Comparison of ENCODE assay signal across 37 cellular contexts in the genomic region with DNA sequence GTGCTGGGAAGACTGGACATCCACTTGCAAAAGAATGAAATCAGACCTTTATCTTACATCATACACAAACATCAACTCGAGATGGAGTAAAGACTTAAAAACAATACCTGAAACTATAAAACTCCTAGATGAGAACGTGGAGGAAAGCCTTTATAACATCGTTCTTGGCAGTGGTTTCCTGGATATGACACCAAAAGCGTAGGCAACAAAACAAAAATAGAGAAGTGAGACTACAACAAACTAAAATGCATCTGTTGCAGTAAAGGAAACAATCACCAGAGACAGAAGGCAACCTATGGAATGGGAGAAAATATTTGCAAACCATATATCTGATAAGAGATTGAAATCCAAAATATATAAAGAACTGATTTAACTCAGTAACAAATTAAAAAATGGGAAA. TPM values are rescaled to one million over a fixed set of nuclear protein-coding genes. Genes with fewer than 3 reads are reported as not detected.
"Had no signal": no experiment of that assay in that cellular context is flagged by ENCODE, and none has a peak within 500 bp of the region (broad histone marks: within the 10 kb centered on the region; RNA-seq: fewer than 3 reads in every experiment).

No MANE protein-coding gene starts in this region.

- DNase-seq: activated CD4-positive, alpha-beta memory T cell treated with anti-CD3 and anti-CD28 coated beads for 36 hours; activated CD4-positive, alpha-beta T cell treated with anti-CD3 and anti-CD28 coated beads for 36 hours; activated CD4-positive, alpha-beta T cell treated with anti-CD3 and anti-CD28 coated beads, Interleukin-2, amount 10 ng/mL, durations not matched to agents 24 days and 14 days; activated CD4-positive, CD25-positive, alpha-beta regulatory T cell; activated CD4-positive, CD25-positive, alpha-beta regulatory T cell treated with anti-CD3 and anti-CD28 coated beads, Interleukin-2, amount 50 U/mL, for 72 hours; activated CD8-positive, alpha-beta memory T cell treated with anti-CD3 and anti-CD28 coated beads, Interleukin-2, amount 10 ng/mL, durations not matched to agents 7 days and 5 days; activated CD8-positive, alpha-beta memory T cell treated with anti-CD3 and anti-CD28 coated beads, Interleukin-2, amount 50 U/mL, for 4 hours; activated CD8-positive, alpha-beta T cell treated with anti-CD3 and anti-CD28 coated beads, Interleukin-2, amount 10 ng/mL, durations not matched to agents 7 days and 5 days; activated effector memory CD4-positive, alpha-beta T cell treated with anti-CD3 and anti-CD28 coated beads, Interleukin-2, amount 50 U/mL, for 16 hours; activated naive CD4-positive, alpha-beta T cell treated with anti-CD3 and anti-CD28 coated beads for 36 hours; activated naive CD8-positive, alpha-beta T cell treated with anti-CD3 and anti-CD28 coated beads for 36 hours; activated naive CD8-positive, alpha-beta T cell treated with anti-CD3 and anti-CD28 coated beads, Interleukin-2, amount 50 U/mL, for 24 hours; activated T-cell treated with anti-CD3 and anti-CD28 coated beads, Interleukin-2, amount 50 U/mL, for 1 hour; activated T-cell treated with anti-CD3 and anti-CD28 coated beads, Interleukin-2, amount 50 U/mL, for 48 hours; adrenal gland; amygdala; aorta; central memory CD4-positive, alpha-beta T cell; cerebellar nuclear complex; colonic mucosa; dorsolateral prefrontal cortex; effector memory CD8-positive, alpha-beta T cell; erythroblast; foreskin keratinocyte; gastrocnemius medialis; glutamatergic neuron; heart left ventricle; T-helper 2 cell had no signal

- H3K36me3 ChIP-seq: adrenal gland, breast epithelium, cardiac muscle cell, colonic mucosa, esophagus muscularis mucosa, gastrocnemius medialis, heart left ventricle had no signal

- H3K4me1 Mint-ChIP-seq: activated CD4-positive, alpha-beta T cell treated with anti-CD3 and anti-CD28 coated beads for 36 hours; activated CD4-positive, alpha-beta T cell treated with anti-CD3 and anti-CD28 coated beads, Interleukin-2, amount 10 ng/mL, durations not matched to agents 24 days and 14 days; activated CD8-positive, alpha-beta memory T cell treated with anti-CD3 and anti-CD28 coated beads, Interleukin-2, amount 10 ng/mL, durations not matched to agents 7 days and 5 days; activated naive CD4-positive, alpha-beta T cell treated with anti-CD3 and anti-CD28 coated beads, Interleukin-2, amount 50 U/mL, for 24 hours; activated naive CD8-positive, alpha-beta T cell treated with anti-CD3 and anti-CD28 coated beads for 36 hours; activated naive CD8-positive, alpha-beta T cell treated with anti-CD3 and anti-CD28 coated beads, Interleukin-2, amount 50 U/mL, for 24 hours; brain had no signal

- H3K27ac Mint-ChIP-seq: activated CD4-positive, alpha-beta memory T cell treated with anti-CD3 and anti-CD28 coated beads for 36 hours; activated CD4-positive, alpha-beta T cell treated with anti-CD3 and anti-CD28 coated beads for 36 hours; activated CD4-positive, alpha-beta T cell treated with anti-CD3 and anti-CD28 coated beads, Interleukin-2, amount 10 ng/mL, durations not matched to agents 24 days and 14 days; activated CD8-positive, alpha-beta memory T cell treated with anti-CD3 and anti-CD28 coated beads, Interleukin-2, amount 10 ng/mL, durations not matched to agents 7 days and 5 days; activated CD8-positive, alpha-beta T cell treated with anti-CD3 and anti-CD28 coated beads, Interleukin-2, amount 10 ng/mL, durations not matched to agents 7 days and 5 days; activated naive CD4-positive, alpha-beta T cell treated with anti-CD3 and anti-CD28 coated beads for 36 hours; activated naive CD4-positive, alpha-beta T cell treated with anti-CD3 and anti-CD28 coated beads, Interleukin-2, amount 50 U/mL, for 24 hours; activated naive CD8-positive, alpha-beta T cell treated with anti-CD3 and anti-CD28 coated beads for 36 hours; activated naive CD8-positive, alpha-beta T cell treated with anti-CD3 and anti-CD28 coated beads, Interleukin-2, amount 50 U/mL, for 24 hours; activated T-helper 1 cell treated with anti-CD3 and anti-CD28 coated beads, Interleukin-12 subunit alpha, Interleukin-12 subunit beta, Interleukin-2, Interleukin-4 antibody, amounts not matched to agents 30 ng/mL and 10 ng/mL and 1 ng/mL, durations not matched to agents 14 hours and 24 hours and 36 hours; activated T-helper 2 cell treated with anti-CD3 and anti-CD28 coated beads, Interferon-gamma antibody, Interleukin-2, Interleukin-4, amounts not matched to agents 10 μg/mL and 5 μg/mL and 100 μg/mL, durations not matched to agents 14 hours and 24 hours and 36 hours; brain; dendritic cell treated with granulocyte-macrophage colony-stimulating factor and Interleukin-4, amounts not matched to agents 40 ng/mL and 50 ng/mL, for 4 days; effector memory CD8-positive, alpha-beta T cell had no signal

- ATAC-seq: activated CD4-positive, alpha-beta T cell treated with anti-CD3 and anti-CD28 coated beads for 36 hours; activated CD8-positive, alpha-beta memory T cell treated with anti-CD3 and anti-CD28 coated beads, Interleukin-2, amount 10 ng/mL, durations not matched to agents 7 days and 5 days; activated CD8-positive, alpha-beta T cell treated with anti-CD3 and anti-CD28 coated beads, Interleukin-2, amount 10 ng/mL, durations not matched to agents 7 days and 5 days; activated naive CD8-positive, alpha-beta T cell treated with anti-CD3 and anti-CD28 coated beads, Interleukin-2, amount 50 U/mL, for 24 hours; effector memory CD8-positive, alpha-beta T cell; foreskin keratinocyte; gastrocnemius medialis; heart left ventricle had no signal

- H3K4me3 Mint-ChIP-seq: activated CD4-positive, alpha-beta memory T cell treated with anti-CD3 and anti-CD28 coated beads for 36 hours; activated CD4-positive, alpha-beta T cell treated with anti-CD3 and anti-CD28 coated beads for 36 hours; activated CD4-positive, alpha-beta T cell treated with anti-CD3 and anti-CD28 coated beads, Interleukin-2, amount 10 ng/mL, durations not matched to agents 24 days and 14 days; activated CD8-positive, alpha-beta memory T cell treated with anti-CD3 and anti-CD28 coated beads, Interleukin-2, amount 10 ng/mL, durations not matched to agents 7 days and 5 days; activated CD8-positive, alpha-beta T cell treated with anti-CD3 and anti-CD28 coated beads, Interleukin-2, amount 10 ng/mL, durations not matched to agents 7 days and 5 days; activated naive CD4-positive, alpha-beta T cell treated with anti-CD3 and anti-CD28 coated beads for 36 hours; activated naive CD4-positive, alpha-beta T cell treated with anti-CD3 and anti-CD28 coated beads, Interleukin-2, amount 50 U/mL, for 24 hours; activated naive CD8-positive, alpha-beta T cell treated with anti-CD3 and anti-CD28 coated beads for 36 hours; activated naive CD8-positive, alpha-beta T cell treated with anti-CD3 and anti-CD28 coated beads, Interleukin-2, amount 50 U/mL, for 24 hours; activated T-helper 1 cell treated with anti-CD3 and anti-CD28 coated beads, Interleukin-12 subunit alpha, Interleukin-12 subunit beta, Interleukin-2, Interleukin-4 antibody, amounts not matched to agents 30 ng/mL and 10 ng/mL and 1 ng/mL, durations not matched to agents 14 hours and 24 hours and 36 hours; brain; dendritic cell treated with granulocyte-macrophage colony-stimulating factor and Interleukin-4, amounts not matched to agents 40 ng/mL and 50 ng/mL, for 4 days; effector memory CD8-positive, alpha-beta T cell had no signal

- H3K9me3 ChIP-seq: colonic mucosa, gastrocnemius medialis had no signal

- H3K27ac ChIP-seq: adrenal gland, breast epithelium, cardiac muscle cell, colonic mucosa, dorsolateral prefrontal cortex, esophagus muscularis mucosa, foreskin keratinocyte, gastrocnemius medialis, heart left ventricle had no signal

- H3K27me3 Mint-ChIP-seq: activated CD4-positive, alpha-beta T cell treated with anti-CD3 and anti-CD28 coated beads for 36 hours; activated naive CD8-positive, alpha-beta T cell treated with anti-CD3 and anti-CD28 coated beads for 36 hours; dendritic cell treated with granulocyte-macrophage colony-stimulating factor and Interleukin-4, amounts not matched to agents 40 ng/mL and 50 ng/mL, for 4 days had no signal

- H3K4me1 ChIP-seq: adrenal gland, breast epithelium, colonic mucosa, esophagus muscularis mucosa, foreskin keratinocyte, gastrocnemius medialis, heart left ventricle had no signal

- H3K4me3 ChIP-seq: adrenal gland, breast epithelium, cardiac muscle cell, colonic mucosa, dorsolateral prefrontal cortex, esophagus muscularis mucosa, gastrocnemius medialis, heart left ventricle had no signal

- H3K36me3 Mint-ChIP-seq: brain had no signal

- H3K27me3 ChIP-seq: adrenal gland, breast epithelium, cardiac muscle cell, colonic mucosa, dorsolateral prefrontal cortex, esophagus muscularis mucosa, foreskin keratinocyte, gastrocnemius medialis, heart left ventricle had no signal

RNA-seq across cellular contexts. Expression of a gene that starts 33.3 kb away (rescaled TPM):
- total RNA-seq: activated CD4-positive, alpha-beta T cell treated with anti-CD3 and anti-CD28 coated beads, Interleukin-2, amount 10 ng/mL, durations not matched to agents 24 days and 14 days; activated CD8-positive, alpha-beta memory T cell treated with anti-CD3 and anti-CD28 coated beads for 36 hours; activated naive CD4-positive, alpha-beta T cell treated with anti-CD3 and anti-CD28 coated beads for 36 hours; activated naive CD8-positive, alpha-beta T cell treated with anti-CD3 and anti-CD28 coated beads for 36 hours; foreskin keratinocyte had no signal
